In genomic region chr10:97445722-97446639, GRCh38 we compare ENCODE assay signal across 8 cellular contexts. TPM values are rescaled to one million over a fixed set of nuclear protein-coding genes. Genes with fewer than 3 reads are reported as not detected.
A peak's percentile ranks its signal among the peaks of the same experiment; 100 is the strongest.
DNase-seq lines count a peak whose midpoint lies in the region; ATAC-seq and FAIRE-seq lines count a peak whose summit lies in the region.

A gene with protein sequence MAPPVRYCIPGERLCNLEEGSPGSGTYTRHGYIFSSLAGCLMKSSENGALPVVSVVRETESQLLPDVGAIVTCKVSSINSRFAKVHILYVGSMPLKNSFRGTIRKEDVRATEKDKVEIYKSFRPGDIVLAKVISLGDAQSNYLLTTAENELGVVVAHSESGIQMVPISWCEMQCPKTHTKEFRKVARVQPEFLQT (minus strand): TSS chr10:97446006. CDS start chr10:97445985, 21 bp downstream.
Gene ZDHHC16 (plus strand): TSS chr10:97446175. CDS start chr10:97451676, 5,501 bp downstream.

- peaks cover 10% of the 10 kb centered on the region for H3K4me1 ChIP-seq in endocrine pancreas (ENCODE audit: control insufficient read depth, insufficient read depth, low read length)
- H3K4me1 ChIP-seq in mesenchymal stem cell (ENCODE audit: control insufficient read depth, insufficient read depth, low read depth, low read length): peaks cover 9% of the 10 kb centered on the region

- H2BK120ac ChIP-seq in mesenchymal stem cell (ENCODE audit: low read depth, low read length): peak within 1 kb of the TSS; percentile 36

- H3K4me2 ChIP-seq in mesenchymal stem cell (ENCODE audit: low read length, poor library complexity, severe bottlenecking): peak within 1 kb of the TSS; percentile 69

- H2BK5ac ChIP-seq in mesenchymal stem cell (ENCODE audit: low read depth, low read length, poor library complexity, severe bottlenecking): no peak within 1 kb of the TSS

- H3K4me3 ChIP-seq in endocrine pancreas (ENCODE audit: control insufficient read depth, insufficient read depth, low read length): peak within 1 kb of the TSS; percentile 93
- peak within 1 kb of the TSS; percentile 90 to 96 for H3K4me3 ChIP-seq in mesenchymal stem cell (ENCODE audit: insufficient read depth in 1 of 2, low read depth in 1 of 2, low read length in 2 of 2)

- H2AK5ac ChIP-seq in mesenchymal stem cell (ENCODE audit: low read length, severe bottlenecking): peak within 1 kb of the TSS; percentile 45

- peak within 1 kb of the TSS in 1 of 2 experiments; percentile 95 for H3K4ac ChIP-seq in mesenchymal stem cell (ENCODE audit: low read depth in 1 of 2, low read length in 2 of 2)

- peak within 1 kb of the TSS; percentile 77 for H4K8ac ChIP-seq in mesenchymal stem cell (ENCODE audit: low read length)

- peak; percentile 84 for ATAC-seq in GM21367 (IDR thresholded peaks at IDR 0.05; ENCODE audit: unreplicated experiment)

- peak within 1 kb of the TSS in 1 of 2 experiments; percentile 98 for H3K23ac ChIP-seq in mesenchymal stem cell (ENCODE audit: low read length in 2 of 2)

- peak within 1 kb of the TSS; percentile 100 for H3K9ac ChIP-seq in endocrine pancreas (ENCODE audit: control insufficient read depth, insufficient read depth, low read length)
- peak within 1 kb of the TSS; percentile 91 for H3K9ac ChIP-seq in mesenchymal stem cell (ENCODE audit: low read length)

- peak; percentile 96 for FAIRE-seq in HTR-8/SVneo (lab: Jason Lieb, UNC)

- H3K36me3 ChIP-seq in endocrine pancreas (ENCODE audit: control insufficient read depth, insufficient read depth, low read length): no peaks in the 10 kb centered on the region
- peaks cover 14 to 34% of the 10 kb centered on the region in 2 experiments for H3K36me3 ChIP-seq in mesenchymal stem cell (ENCODE audit: control insufficient read depth in 1 of 2, insufficient read depth in 2 of 2, low read depth in 1 of 2, low read length in 2 of 2)

- H2BK12ac ChIP-seq in mesenchymal stem cell (ENCODE audit: low read length in 2 of 2): peak within 1 kb of the TSS in 1 of 2 experiments; percentile 3

- peak within 1 kb of the TSS; percentile 95 for H2AFZ ChIP-seq in mesenchymal stem cell (ENCODE audit: low read depth, low read length)

- H3K18ac ChIP-seq in mesenchymal stem cell (ENCODE audit: low read depth in 1 of 2, low read length in 2 of 2): peak within 1 kb of the TSS; percentile 86 to 95

- H3K27me3 ChIP-seq in endocrine pancreas (ENCODE audit: control insufficient read depth, insufficient read depth, low read length): no peaks in the 10 kb centered on the region
- H3K27me3 ChIP-seq in mesenchymal stem cell (ENCODE audit: control insufficient read depth in 1 of 2, insufficient read depth in 1 of 2, low read length in 2 of 2): no peaks in the 10 kb centered on the region

- H3K14ac ChIP-seq in mesenchymal stem cell (ENCODE audit: low read length in 2 of 2): peak within 1 kb of the TSS in 1 of 2 experiments; percentile 97

- H3K9me3 ChIP-seq in endocrine pancreas (ENCODE audit: control insufficient read depth, low read length): no peaks in the 10 kb centered on the region
- no peaks in the 10 kb centered on the region for H3K9me3 ChIP-seq in mesenchymal stem cell (ENCODE audit: control insufficient read depth, low read length)

- peak within 1 kb of the TSS; percentile 84 for H2BK15ac ChIP-seq in mesenchymal stem cell (ENCODE audit: low read depth, poor library complexity, severe bottlenecking)

- H4K91ac ChIP-seq in mesenchymal stem cell (ENCODE audit: low read length): peak within 1 kb of the TSS; percentile 84

- peak within 1 kb of the TSS; percentile 64 for H3K27ac ChIP-seq in mesenchymal stem cell (ENCODE audit: low read length, poor library complexity, severe bottlenecking)

- under 1% methylated on average over 54 of the region's 66 CpGs for WGBS in mesenchymal stem cell

- H3K79me1 ChIP-seq in mesenchymal stem cell (replicated peaks; ENCODE audit: low read length, poor library complexity, severe bottlenecking): peaks cover 23% of the 10 kb centered on the region

- peak; percentile 70 for DNase-seq in COR-L47 (lab: John Stamatoyannopoulos, UW)
- peak; percentile 99 for DNase-seq in HTR-8/SVneo (ENCODE audit: insufficient read length, low spot score)
- DNase-seq in NOMO-1 treated with dmso at 0.1 percent for 144 hours (lab: John Stamatoyannopoulos, UW; ENCODE audit: unreplicated experiment): peak; percentile 95
- peak; percentile 76 to 82 (median 78) for DNase-seq in activated CD8-positive, alpha-beta memory T cell treated with anti-CD3 and anti-CD28 coated beads for 48 hours (ENCODE audit: low read depth in 2 of 3, low spot score in 2 of 3)
- peak; percentile 97 for DNase-seq in mesenchymal stem cell
- peak; percentile 85 for DNase-seq in stimulated activated CD8-positive, alpha-beta memory T cell treated with anti-CD3 and anti-CD28 coated beads, Interleukin-12 subunit alpha, Interleukin-12 subunit beta, amount 100 ng/mL, for 4 hours (ENCODE audit: low read depth)

RNA-seq across cellular contexts. Expression of the first gene that starts in this region (rescaled TPM):
- polyA plus RNA-seq in mesenchymal stem cell (2013, experiment 1 of 2): 60.5 TPM
- polyA plus RNA-seq in mesenchymal stem cell (2013, experiment 2 of 2): 56.7 TPM

RNA-seq across cellular contexts. Expression of gene ZDHHC16, which starts in this region (rescaled TPM):
- polyA plus RNA-seq in mesenchymal stem cell (2013, experiment 1 of 2): 38.8 TPM
- 39.7 TPM for polyA plus RNA-seq in mesenchymal stem cell (2013, experiment 2 of 2)

Comparison
In these comparisons a context has a peak if more than half of its experiments do, and no peak if none do; other contexts are left out.
1. Peak in every context shown above with its lines: DNase-seq, ATAC-seq, H3K4me3 ChIP-seq and H3K27ac ChIP-seq.